In genomic region chr14:68462683-68463082, GRCh38 we compare ENCODE assay signal across 1 cellular context.
TF ChIP-seq lines count a peak whose summit lies in the region.

No MANE protein-coding gene starts in this region.

TF ChIP-seq in H1, 55 proteins besides CTCF, POLR2A, EP300 and RAD21 (continued from another document):
- peak; percentile 79 for TF ChIP-seq TEAD4 (IDR thresholded peaks at IDR 0.05; ENCODE audit: low read depth, low read length)
